Comparison of ENCODE assay signal across 2 cellular contexts in the genomic region with DNA sequence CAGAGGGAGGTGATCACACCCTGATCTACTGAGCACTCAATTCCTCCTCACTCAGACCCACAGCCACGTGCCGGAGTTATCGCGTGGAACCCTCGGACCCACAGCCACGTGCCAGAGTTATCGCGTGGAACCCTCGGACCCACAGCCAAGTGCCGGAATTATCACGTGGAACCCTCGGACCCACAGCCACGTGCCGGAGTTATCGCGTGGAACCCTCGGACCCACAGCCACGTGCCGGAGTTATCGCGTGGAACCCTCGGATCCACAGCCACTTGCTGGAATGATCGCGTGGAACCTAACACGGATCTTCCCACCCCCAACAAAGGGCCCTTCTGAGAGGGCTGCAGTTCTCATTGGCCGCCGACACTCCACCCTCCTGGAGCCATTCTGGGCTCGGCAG.
TF ChIP-seq lines count a peak whose summit lies in the region.

No MANE protein-coding gene starts in this region.

TF ChIP-seq in GM12878, 131 proteins besides CTCF, POLR2A, EP300 and RAD21:
- TF ChIP-seq, protein P1, sequence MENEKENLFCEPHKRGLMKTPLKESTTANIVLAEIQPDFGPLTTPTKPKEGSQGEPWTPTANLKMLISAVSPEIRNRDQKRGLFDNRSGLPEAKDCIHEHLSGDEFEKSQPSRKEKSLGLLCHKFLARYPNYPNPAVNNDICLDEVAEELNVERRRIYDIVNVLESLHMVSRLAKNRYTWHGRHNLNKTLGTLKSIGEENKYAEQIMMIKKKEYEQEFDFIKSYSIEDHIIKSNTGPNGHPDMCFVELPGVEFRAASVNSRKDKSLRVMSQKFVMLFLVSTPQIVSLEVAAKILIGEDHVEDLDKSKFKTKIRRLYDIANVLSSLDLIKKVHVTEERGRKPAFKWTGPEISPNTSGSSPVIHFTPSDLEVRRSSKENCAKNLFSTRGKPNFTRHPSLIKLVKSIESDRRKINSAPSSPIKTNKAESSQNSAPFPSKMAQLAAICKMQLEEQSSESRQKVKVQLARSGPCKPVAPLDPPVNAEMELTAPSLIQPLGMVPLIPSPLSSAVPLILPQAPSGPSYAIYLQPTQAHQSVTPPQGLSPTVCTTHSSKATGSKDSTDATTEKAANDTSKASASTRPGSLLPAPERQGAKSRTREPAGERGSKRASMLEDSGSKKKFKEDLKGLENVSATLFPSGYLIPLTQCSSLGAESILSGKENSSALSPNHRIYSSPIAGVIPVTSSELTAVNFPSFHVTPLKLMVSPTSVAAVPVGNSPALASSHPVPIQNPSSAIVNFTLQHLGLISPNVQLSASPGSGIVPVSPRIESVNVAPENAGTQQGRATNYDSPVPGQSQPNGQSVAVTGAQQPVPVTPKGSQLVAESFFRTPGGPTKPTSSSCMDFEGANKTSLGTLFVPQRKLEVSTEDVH (IDR thresholded peaks at IDR 0.05; ENCODE audit: low read depth, partially characterized antibody) = no peak
TF ChIP-seq in GM12878: peak in this region for 0.

TF ChIP-seq in K562, 482 proteins besides CTCF, POLR2A, EP300 and RAD21:
- TF ChIP-seq, protein P2, sequence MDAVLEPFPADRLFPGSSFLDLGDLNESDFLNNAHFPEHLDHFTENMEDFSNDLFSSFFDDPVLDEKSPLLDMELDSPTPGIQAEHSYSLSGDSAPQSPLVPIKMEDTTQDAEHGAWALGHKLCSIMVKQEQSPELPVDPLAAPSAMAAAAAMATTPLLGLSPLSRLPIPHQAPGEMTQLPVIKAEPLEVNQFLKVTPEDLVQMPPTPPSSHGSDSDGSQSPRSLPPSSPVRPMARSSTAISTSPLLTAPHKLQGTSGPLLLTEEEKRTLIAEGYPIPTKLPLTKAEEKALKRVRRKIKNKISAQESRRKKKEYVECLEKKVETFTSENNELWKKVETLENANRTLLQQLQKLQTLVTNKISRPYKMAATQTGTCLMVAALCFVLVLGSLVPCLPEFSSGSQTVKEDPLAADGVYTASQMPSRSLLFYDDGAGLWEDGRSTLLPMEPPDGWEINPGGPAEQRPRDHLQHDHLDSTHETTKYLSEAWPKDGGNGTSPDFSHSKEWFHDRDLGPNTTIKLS (IDR thresholded peaks at IDR 0.05; ENCODE audit: borderline replicate concordance, low read depth) = no peak
- TF ChIP-seq RBM14 (IDR thresholded peaks at IDR 0.05; ENCODE audit: borderline replicate concordance, insufficient read depth, low read depth, low read length) (no peak), FOXP1 (CRISPR knock-in tag; IDR thresholded peaks at IDR 0.05) (peak; percentile 40; the same call in 1 of the 2 replicates), SAFB (IDR thresholded peaks at IDR 0.05; ENCODE audit: borderline replicate concordance, low read depth, low read length) (peak; percentile 40; the same call in 1 of the 2 replicates), ZFX (CRISPR knock-in tag; IDR thresholded peaks at IDR 0.05) (no peak)
- TF ChIP-seq, protein P3, sequence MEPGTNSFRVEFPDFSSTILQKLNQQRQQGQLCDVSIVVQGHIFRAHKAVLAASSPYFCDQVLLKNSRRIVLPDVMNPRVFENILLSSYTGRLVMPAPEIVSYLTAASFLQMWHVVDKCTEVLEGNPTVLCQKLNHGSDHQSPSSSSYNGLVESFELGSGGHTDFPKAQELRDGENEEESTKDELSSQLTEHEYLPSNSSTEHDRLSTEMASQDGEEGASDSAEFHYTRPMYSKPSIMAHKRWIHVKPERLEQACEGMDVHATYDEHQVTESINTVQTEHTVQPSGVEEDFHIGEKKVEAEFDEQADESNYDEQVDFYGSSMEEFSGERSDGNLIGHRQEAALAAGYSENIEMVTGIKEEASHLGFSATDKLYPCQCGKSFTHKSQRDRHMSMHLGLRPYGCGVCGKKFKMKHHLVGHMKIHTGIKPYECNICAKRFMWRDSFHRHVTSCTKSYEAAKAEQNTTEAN (CRISPR knock-in tag; IDR thresholded peaks at IDR 0.05) = no peak
- TF ChIP-seq, protein P4, sequence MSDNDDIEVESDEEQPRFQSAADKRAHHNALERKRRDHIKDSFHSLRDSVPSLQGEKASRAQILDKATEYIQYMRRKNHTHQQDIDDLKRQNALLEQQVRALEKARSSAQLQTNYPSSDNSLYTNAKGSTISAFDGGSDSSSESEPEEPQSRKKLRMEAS (CRISPR knock-in tag; IDR thresholded peaks at IDR 0.05) = peak; percentile 78
- TF ChIP-seq, protein P5, sequence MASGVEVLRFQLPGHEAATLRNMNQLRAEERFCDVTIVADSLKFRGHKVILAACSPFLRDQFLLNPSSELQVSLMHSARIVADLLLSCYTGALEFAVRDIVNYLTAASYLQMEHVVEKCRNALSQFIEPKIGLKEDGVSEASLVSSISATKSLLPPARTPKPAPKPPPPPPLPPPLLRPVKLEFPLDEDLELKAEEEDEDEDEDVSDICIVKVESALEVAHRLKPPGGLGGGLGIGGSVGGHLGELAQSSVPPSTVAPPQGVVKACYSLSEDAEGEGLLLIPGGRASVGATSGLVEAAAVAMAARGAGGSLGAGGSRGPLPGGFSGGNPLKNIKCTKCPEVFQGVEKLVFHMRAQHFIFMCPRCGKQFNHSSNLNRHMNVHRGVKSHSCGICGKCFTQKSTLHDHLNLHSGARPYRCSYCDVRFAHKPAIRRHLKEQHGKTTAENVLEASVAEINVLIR (CRISPR knock-in tag; IDR thresholded peaks at IDR 0.05) = no peak
